1 cellular context compared by ENCODE assay signal in genomic region chr6:26103770-26104456, GRCh38.
TF ChIP-seq lines count a peak whose summit lies in the region.

No MANE protein-coding gene starts in this region.

TF ChIP-seq in HEK293, 187 proteins besides CTCF, POLR2A, EP300 and RAD21 (continued from another document and continues in another):
- TF ChIP-seq ZNF175 (tag by site-specific recombination; IDR thresholded peaks at IDR 0.05) (no peak), ZNF148 (tag by site-specific recombination; IDR thresholded peaks at IDR 0.05; ENCODE audit: borderline replicate concordance) (no peak), ZNF677 (tag by site-specific recombination; IDR thresholded peaks at IDR 0.05) (no peak), ZNF639 (tag by site-specific recombination; IDR thresholded peaks at IDR 0.05) (peak; percentile 94), ZNF624 (tag by site-specific recombination; IDR thresholded peaks at IDR 0.05) (no peak), ZSCAN4 (tag by site-specific recombination; IDR thresholded peaks at IDR 0.05) (peak; percentile 53; the same call in 1 of the 2 replicates), ZNF121 (tag by site-specific recombination; IDR thresholded peaks at IDR 0.05) (peak; percentile 41; the same call in 1 of the 2 replicates), ZNF10 (tag by site-specific recombination; IDR thresholded peaks at IDR 0.05) (peak; percentile 78), ZNF26 (tag by site-specific recombination; IDR thresholded peaks at IDR 0.05) (no peak), ZNF37A (tag by site-specific recombination; IDR thresholded peaks at IDR 0.05) (no peak), PRDM2 (tag by site-specific recombination; IDR thresholded peaks at IDR 0.05; ENCODE audit: borderline replicate concordance) (no peak), ZNF843 (tag by site-specific recombination; IDR thresholded peaks at IDR 0.05) (peak; percentile 67), ZNF423 (tag by site-specific recombination; IDR thresholded peaks at IDR 0.05) (0 out of 2 replicates have a peak, but pooled peaks have one; percentile 10), ZNF341 (tag by site-specific recombination; IDR thresholded peaks at IDR 0.05; ENCODE audit: low read depth) (no peak; the same call in 1 of the 2 replicates), ZNF555 (tag by site-specific recombination; conservative IDR thresholded peaks at IDR 0.05) (no peak), ZNF777 (tag by site-specific recombination; IDR thresholded peaks at IDR 0.05; ENCODE audit: borderline replicate concordance) (no peak), ZNF23 (tag by site-specific recombination; IDR thresholded peaks at IDR 0.05; ENCODE audit: borderline replicate concordance) (no peak), ZNF133 (tag by site-specific recombination; IDR thresholded peaks at IDR 0.05) (no peak), ZNF776 (tag by site-specific recombination; IDR thresholded peaks at IDR 0.05; ENCODE audit: borderline replicate concordance) (no peak), KLF8 (tag by site-specific recombination; IDR thresholded peaks at IDR 0.05) (peak; percentile 93), ZBTB8A (tag by site-specific recombination; IDR thresholded peaks at IDR 0.05) (peak; percentile 77), SP3 (tag by site-specific recombination; IDR thresholded peaks at IDR 0.05) (peak; percentile 96)
- TF ChIP-seq, protein P1, sequence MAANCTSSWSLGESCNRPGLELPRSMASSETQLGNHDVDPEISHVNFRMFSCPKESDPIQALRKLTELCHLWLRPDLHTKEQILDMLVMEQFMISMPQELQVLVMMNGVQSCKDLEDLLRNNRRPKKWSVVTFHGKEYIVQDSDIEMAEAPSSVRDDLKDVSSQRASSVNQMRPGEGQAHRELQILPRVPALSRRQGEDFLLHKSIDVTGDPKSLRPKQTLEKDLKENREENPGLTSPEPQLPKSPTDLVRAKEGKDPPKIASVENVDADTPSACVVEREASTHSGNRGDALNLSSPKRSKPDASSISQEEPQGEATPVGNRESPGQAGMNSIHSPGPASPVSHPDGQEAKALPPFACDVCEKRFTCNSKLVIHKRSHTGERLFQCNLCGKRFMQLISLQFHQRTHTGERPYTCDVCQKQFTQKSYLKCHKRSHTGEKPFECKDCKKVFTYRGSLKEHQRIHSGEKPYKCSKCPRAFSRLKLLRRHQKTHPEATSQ (tag by site-specific recombination; IDR thresholded peaks at IDR 0.05) = 0 out of 2 replicates have a peak, but pooled peaks have one; percentile 48
- TF ChIP-seq, protein P2, sequence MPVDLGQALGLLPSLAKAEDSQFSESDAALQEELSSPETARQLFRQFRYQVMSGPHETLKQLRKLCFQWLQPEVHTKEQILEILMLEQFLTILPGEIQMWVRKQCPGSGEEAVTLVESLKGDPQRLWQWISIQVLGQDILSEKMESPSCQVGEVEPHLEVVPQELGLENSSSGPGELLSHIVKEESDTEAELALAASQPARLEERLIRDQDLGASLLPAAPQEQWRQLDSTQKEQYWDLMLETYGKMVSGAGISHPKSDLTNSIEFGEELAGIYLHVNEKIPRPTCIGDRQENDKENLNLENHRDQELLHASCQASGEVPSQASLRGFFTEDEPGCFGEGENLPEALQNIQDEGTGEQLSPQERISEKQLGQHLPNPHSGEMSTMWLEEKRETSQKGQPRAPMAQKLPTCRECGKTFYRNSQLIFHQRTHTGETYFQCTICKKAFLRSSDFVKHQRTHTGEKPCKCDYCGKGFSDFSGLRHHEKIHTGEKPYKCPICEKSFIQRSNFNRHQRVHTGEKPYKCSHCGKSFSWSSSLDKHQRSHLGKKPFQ (tag by site-specific recombination; IDR thresholded peaks at IDR 0.05) = peak; percentile 94
- TF ChIP-seq, protein P3, sequence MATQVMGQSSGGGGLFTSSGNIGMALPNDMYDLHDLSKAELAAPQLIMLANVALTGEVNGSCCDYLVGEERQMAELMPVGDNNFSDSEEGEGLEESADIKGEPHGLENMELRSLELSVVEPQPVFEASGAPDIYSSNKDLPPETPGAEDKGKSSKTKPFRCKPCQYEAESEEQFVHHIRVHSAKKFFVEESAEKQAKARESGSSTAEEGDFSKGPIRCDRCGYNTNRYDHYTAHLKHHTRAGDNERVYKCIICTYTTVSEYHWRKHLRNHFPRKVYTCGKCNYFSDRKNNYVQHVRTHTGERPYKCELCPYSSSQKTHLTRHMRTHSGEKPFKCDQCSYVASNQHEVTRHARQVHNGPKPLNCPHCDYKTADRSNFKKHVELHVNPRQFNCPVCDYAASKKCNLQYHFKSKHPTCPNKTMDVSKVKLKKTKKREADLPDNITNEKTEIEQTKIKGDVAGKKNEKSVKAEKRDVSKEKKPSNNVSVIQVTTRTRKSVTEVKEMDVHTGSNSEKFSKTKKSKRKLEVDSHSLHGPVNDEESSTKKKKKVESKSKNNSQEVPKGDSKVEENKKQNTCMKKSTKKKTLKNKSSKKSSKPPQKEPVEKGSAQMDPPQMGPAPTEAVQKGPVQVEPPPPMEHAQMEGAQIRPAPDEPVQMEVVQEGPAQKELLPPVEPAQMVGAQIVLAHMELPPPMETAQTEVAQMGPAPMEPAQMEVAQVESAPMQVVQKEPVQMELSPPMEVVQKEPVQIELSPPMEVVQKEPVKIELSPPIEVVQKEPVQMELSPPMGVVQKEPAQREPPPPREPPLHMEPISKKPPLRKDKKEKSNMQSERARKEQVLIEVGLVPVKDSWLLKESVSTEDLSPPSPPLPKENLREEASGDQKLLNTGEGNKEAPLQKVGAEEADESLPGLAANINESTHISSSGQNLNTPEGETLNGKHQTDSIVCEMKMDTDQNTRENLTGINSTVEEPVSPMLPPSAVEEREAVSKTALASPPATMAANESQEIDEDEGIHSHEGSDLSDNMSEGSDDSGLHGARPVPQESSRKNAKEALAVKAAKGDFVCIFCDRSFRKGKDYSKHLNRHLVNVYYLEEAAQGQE (tag by site-specific recombination; IDR thresholded peaks at IDR 0.05) = peak; percentile 32; the same call in 1 of the 2 replicates
- TF ChIP-seq, protein P4, sequence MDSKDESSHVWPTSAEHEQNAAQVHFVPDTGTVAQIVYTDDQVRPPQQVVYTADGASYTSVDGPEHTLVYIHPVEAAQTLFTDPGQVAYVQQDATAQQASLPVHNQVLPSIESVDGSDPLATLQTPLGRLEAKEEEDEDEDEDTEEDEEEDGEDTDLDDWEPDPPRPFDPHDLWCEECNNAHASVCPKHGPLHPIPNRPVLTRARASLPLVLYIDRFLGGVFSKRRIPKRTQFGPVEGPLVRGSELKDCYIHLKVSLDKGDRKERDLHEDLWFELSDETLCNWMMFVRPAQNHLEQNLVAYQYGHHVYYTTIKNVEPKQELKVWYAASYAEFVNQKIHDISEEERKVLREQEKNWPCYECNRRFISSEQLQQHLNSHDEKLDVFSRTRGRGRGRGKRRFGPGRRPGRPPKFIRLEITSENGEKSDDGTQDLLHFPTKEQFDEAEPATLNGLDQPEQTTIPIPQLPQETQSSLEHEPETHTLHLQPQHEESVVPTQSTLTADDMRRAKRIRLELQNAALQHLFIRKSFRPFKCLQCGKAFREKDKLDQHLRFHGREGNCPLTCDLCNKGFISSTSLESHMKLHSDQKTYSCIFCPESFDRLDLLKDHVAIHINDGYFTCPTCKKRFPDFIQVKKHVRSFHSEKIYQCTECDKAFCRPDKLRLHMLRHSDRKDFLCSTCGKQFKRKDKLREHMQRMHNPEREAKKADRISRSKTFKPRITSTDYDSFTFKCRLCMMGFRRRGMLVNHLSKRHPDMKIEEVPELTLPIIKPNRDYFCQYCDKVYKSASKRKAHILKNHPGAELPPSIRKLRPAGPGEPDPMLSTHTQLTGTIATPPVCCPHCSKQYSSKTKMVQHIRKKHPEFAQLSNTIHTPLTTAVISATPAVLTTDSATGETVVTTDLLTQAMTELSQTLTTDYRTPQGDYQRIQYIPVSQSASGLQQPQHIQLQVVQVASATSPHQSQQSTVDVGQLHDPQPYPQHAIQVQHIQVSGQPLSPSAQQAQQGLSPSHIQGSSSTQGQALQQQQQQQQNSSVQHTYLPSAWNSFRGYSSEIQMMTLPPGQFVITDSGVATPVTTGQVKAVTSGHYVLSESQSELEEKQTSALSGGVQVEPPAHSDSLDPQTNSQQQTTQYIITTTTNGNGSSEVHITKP (tag by site-specific recombination; IDR thresholded peaks at IDR 0.05) = peak; percentile 56; the same call in 1 of the 2 replicates
- TF ChIP-seq, protein P5, sequence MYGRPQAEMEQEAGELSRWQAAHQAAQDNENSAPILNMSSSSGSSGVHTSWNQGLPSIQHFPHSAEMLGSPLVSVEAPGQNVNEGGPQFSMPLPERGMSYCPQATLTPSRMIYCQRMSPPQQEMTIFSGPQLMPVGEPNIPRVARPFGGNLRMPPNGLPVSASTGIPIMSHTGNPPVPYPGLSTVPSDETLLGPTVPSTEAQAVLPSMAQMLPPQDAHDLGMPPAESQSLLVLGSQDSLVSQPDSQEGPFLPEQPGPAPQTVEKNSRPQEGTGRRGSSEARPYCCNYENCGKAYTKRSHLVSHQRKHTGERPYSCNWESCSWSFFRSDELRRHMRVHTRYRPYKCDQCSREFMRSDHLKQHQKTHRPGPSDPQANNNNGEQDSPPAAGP (tag by site-specific recombination; IDR thresholded peaks at IDR 0.05) = peak; percentile 73; the same call in 1 of the 2 replicates
